21 cellular contexts compared by ENCODE assay signal in genomic region chr2:20485612-20485926, GRCh38. TPM values are rescaled to one million over a fixed set of nuclear protein-coding genes. Genes with fewer than 3 reads are reported as not detected.
DNase-seq lines count a peak whose midpoint lies in the region; ATAC-seq and TF ChIP-seq lines count a peak whose summit lies in the region.
"Had no signal": no experiment of that assay in that cellular context is flagged by ENCODE, and none has a peak within 500 bp of the region (broad histone marks: within the 10 kb centered on the region; RNA-seq: fewer than 3 reads in every experiment).

No MANE protein-coding gene starts in this region.

- H3K27ac ChIP-seq in mammary epithelial cell (ENCODE audit: insufficient read depth, low read depth, low read length) = no peak overlapping the region
- H3K27ac ChIP-seq in sigmoid colon = peak overlapping the region in 1 of 4 donors; percentile 16

- peaks cover 24% of the 10 kb centered on the region for H3K4me1 Mint-ChIP-seq in MCF 10A (ENCODE audit: insufficient read depth, unreplicated experiment)

- BruUV-seq in MCF 10A (replicated peaks; lab: Mats Ljungman, UMichigan) = no TSS peak
- BruUV-seq in mammary epithelial cell (replicated peaks; lab: Mats Ljungman, UMichigan) = no TSS peak

- H3K79me2 ChIP-seq in mammary epithelial cell (ENCODE audit: insufficient read depth, low read length) = no peaks in the 10 kb centered on the region

- no peak overlapping the region for H3K9ac ChIP-seq in mammary epithelial cell (ENCODE audit: insufficient read depth, low read length)

- no peaks in the 10 kb centered on the region for H3K9me3 ChIP-seq in mammary epithelial cell (replicated peaks; ENCODE audit: insufficient read depth, low read length)
- no peaks in the 10 kb centered on the region for H3K9me3 ChIP-seq in sigmoid colon
- H3K9me3 ChIP-seq: HAP-1 had no signal

- no peaks in the 10 kb centered on the region for H3K9me3 Mint-ChIP-seq in MCF 10A (ENCODE audit: unreplicated experiment)
- H3K9me3 Mint-ChIP-seq: GM23338, HFFc6 had no signal

- 69% methylated on average over 5 of the region's 5 CpGs for WGBS in mammary epithelial cell (ENCODE audit: low coverage, missing lambda C conversion rate)
- 63 to 79% methylated on average over 5 of the region's 5 CpGs for WGBS in sigmoid colon, 2 donors

- H3K27ac Mint-ChIP-seq in MCF 10A (ENCODE audit: low read depth, unreplicated experiment) = peak overlapping the region; percentile 49
- H3K27ac Mint-ChIP-seq: GM23338, HFFc6 had no signal

- intact Hi-C loops in MCF 10A (cut with micrococcal nuclease) (no loop called here), mammary epithelial cell (cut with micrococcal nuclease) (no loop called here), sigmoid colon (cut with DNase I) (no loop called here)

- dilution Hi-C loops in mammary epithelial cell (cut with HindIII; ENCODE audit: low sequenced_read_pairs) = no loop called here

- TF ChIP-seq EP300 in sigmoid colon (IDR thresholded peaks at IDR 0.05) = no peak

- CTCF ChIA-PET in MCF 10A (lab: Yijun Ruan, JAX) = interaction anchor here (1.0 to 1.2 kb wide), 2 partner anchors 89 to 161 kb away, joined by 3 to 4 read pairs; no protein-coding TSS in a partner anchor
- CTCF ChIA-PET in mammary epithelial cell (lab: Charles Lee; ENCODE audit: low non-redundant PET) = no interaction called here

- H4K20me1 ChIP-seq in mammary epithelial cell (ENCODE audit: insufficient read depth, low read length) = no peaks in the 10 kb centered on the region

- in situ Hi-C loops in mammary epithelial cell (cut with MboI; ENCODE audit: low sequenced_read_pairs in 2 of 2) = no loop called here

- no peaks in the 10 kb centered on the region for H3K36me3 Mint-ChIP-seq in MCF 10A (ENCODE audit: insufficient read depth, unreplicated experiment)

- H3K4me3 ChIP-seq in mammary epithelial cell (replicated peaks in 1 of 3; ENCODE audit: insufficient read depth in 1 of 3, low read depth in 2 of 3, low read length in 3 of 3) = no peak overlapping the region
- no peak overlapping the region for H3K4me3 ChIP-seq in sigmoid colon
- H3K4me3 ChIP-seq: GM23338, HAP-1 had no signal

- no peak for DNase-seq in MCF 10A (ENCODE audit: unreplicated experiment)
- DNase-seq in mammary epithelial cell = no peak
- DNase-seq in left lobe of liver (ENCODE audit: low spot score) = peak; percentile 40
- DNase-seq in sigmoid colon = peak; percentile 38
- DNase-seq in H4 (ENCODE audit: low spot score) = no peak
- no peak for DNase-seq in COLO829 (ENCODE audit: low spot score)
- DNase-seq in HT-29 (ENCODE audit: low spot score) = no peak
- DNase-seq: DMS53, HFFc6, KBM-7, MM.1S, NCI-H1048, NCI-H1417, NCI-H1694, NCI-H2029 treated with DMSO at 0.1 percent for 48 hours, NCI-H2227 treated with DMSO at 0.1 percent for 48 hours, NCI-H526 treated with DMSO at 0.1 percent for 48 hours, RPMI8226, SHP77 had no signal

- H3K27me3 Mint-ChIP-seq in MCF 10A (ENCODE audit: insufficient read depth, unreplicated experiment) = no peaks in the 10 kb centered on the region

- H3K4me1 ChIP-seq in mammary epithelial cell (ENCODE audit: insufficient read depth, low read length) (peaks cover 5% of the 10 kb centered on the region), sigmoid colon (peaks cover 0 to 61% (median 48%) of the 10 kb centered on the region in 4 donors)

- H3K36me3 ChIP-seq in mammary epithelial cell (ENCODE audit: insufficient read depth, low read length) = no peaks in the 10 kb centered on the region
- no peaks in the 10 kb centered on the region for H3K36me3 ChIP-seq in sigmoid colon
- H3K36me3 ChIP-seq: HAP-1 had no signal

- no peak for ATAC-seq in left lobe of liver
- ATAC-seq: GM23338 had no signal

- no peak overlapping the region for H3K4me2 ChIP-seq in mammary epithelial cell (ENCODE audit: insufficient read depth, low read depth, low read length)
- H3K4me2 ChIP-seq: GM23338 had no signal

- H3K27me3 ChIP-seq in mammary epithelial cell (ENCODE audit: insufficient read depth, low read length) (no peaks in the 10 kb centered on the region), sigmoid colon (no peaks in the 10 kb centered on the region)

- TF ChIP-seq POLR2A in sigmoid colon (IDR thresholded peaks at IDR 0.05) = no peak

- H2AFZ ChIP-seq in mammary epithelial cell (ENCODE audit: low read depth, low read length) = no peak overlapping the region
- H2AFZ ChIP-seq: GM23338 had no signal

- POLR2A ChIA-PET in MCF 10A (lab: Yijun Ruan, JAX) = interaction anchor here (0.6 to 1.1 kb wide), 3 partner anchors 8 to 17 kb away, joined by 3 read pairs; no protein-coding TSS in a partner anchor

- TF ChIP-seq CTCF in MCF 10A (IDR thresholded peaks at IDR 0.05; ENCODE audit: unreplicated experiment) (no peak), mammary epithelial cell (conservative IDR thresholded peaks at IDR 0.05 in 1 of 2, IDR thresholded peaks at IDR 0.05 in 1 of 2; ENCODE audit: extremely low read depth in 1 of 2, insufficient read depth in 1 of 2, low read depth in 1 of 2, low read length in 2 of 2) (no peak), sigmoid colon (IDR thresholded peaks at IDR 0.05) (no peak)

- H3K4me3 Mint-ChIP-seq in MCF 10A (ENCODE audit: unreplicated experiment) = no peak overlapping the region
- H3K4me3 Mint-ChIP-seq: GM23338, HFFc6 had no signal

RNA-seq across cellular contexts. Expression of gene RHOB, which starts 38.7 kb away (rescaled TPM):
- total RNA-seq in MCF 10A (2022) (28.1 and 45.7 TPM in 2 replicates), mammary epithelial cell (10 to 100 TPM; 26.2 to 53.5 TPM), left lobe of liver (250 TPM), sigmoid colon (1,000 to 10,000 TPM in 2 of 4 donors, 100 to 1,000 TPM in 2; 753 to 1,323 (median 1,092) TPM)
- polyA plus RNA-seq in mammary epithelial cell (18.3 TPM), sigmoid colon (100 to 1,000 TPM in 2 of 3 donors, 10 to 100 TPM in 1; 60.6 to 200 (median 108) TPM)
- polyA minus RNA-seq in mammary epithelial cell = 4.2 TPM
- total RNA-seq in H4 (2014; rRNA removed; shearing (Covaris generic)) = 11.7 and 12.6 TPM in 2 replicates
- 702 and 712 TPM in 2 replicates for total RNA-seq in HT-29 (2014; rRNA removed; shearing (Covaris generic))

Comparison
In these comparisons a context has a peak if more than half of its experiments do, and no peak if none do; other contexts are left out.
1. DNase-seq: peak in left lobe of liver (single experiment) and sigmoid colon (single experiment); none in MCF 10A (single experiment), mammary epithelial cell (single experiment), H4 (single experiment), COLO829 (single experiment) and HT-29 (single experiment).